In genomic region chr11:118437736-118438125, GRCh38 we compare ENCODE assay signal across 7 cellular contexts. TPM values are rescaled to one million over a fixed set of nuclear protein-coding genes. Genes with fewer than 3 reads are reported as not detected.
DNase-seq lines count a peak whose midpoint lies in the region; ATAC-seq and TF ChIP-seq lines count a peak whose summit lies in the region.

No MANE protein-coding gene starts in this region.

- H3K9me3 Mint-ChIP-seq in GM23338, result no peaks in the 10 kb centered on the region; the same call in 2 of the 3 replicates
- H3K9me3 Mint-ChIP-seq in activated naive CD4-positive, alpha-beta T cell treated with anti-CD3 and anti-CD28 coated beads, Interleukin-2, amount 50 U/mL, for 72 hours, result no peaks in the 10 kb centered on the region

- H3K9me2 ChIP-seq in GM23338 (ENCODE audit: insufficient read depth), result no peaks in the 10 kb centered on the region

- no peak for TF ChIP-seq POLR2A in sigmoid colon (IDR thresholded peaks at IDR 0.05)

- peak overlapping the region; percentile 97 for H3K4me3 Mint-ChIP-seq in GM23338

- H3K9me3 ChIP-seq in iPS DF 6.9 (ENCODE audit: control insufficient read depth, insufficient read depth, low read length) (no peaks in the 10 kb centered on the region), sigmoid colon (no peaks in the 10 kb centered on the region)

- H3K27me3 ChIP-seq in GM23338 (ENCODE audit: insufficient read depth), result peaks cover 14% of the 10 kb centered on the region
- no peaks in the 10 kb centered on the region for H3K27me3 ChIP-seq in iPS DF 6.9 (ENCODE audit: control insufficient read depth, insufficient read depth, low read length)
- H3K27me3 ChIP-seq in sigmoid colon, result no peaks in the 10 kb centered on the region

- peak overlapping the region; percentile 58; the same call in 1 of the 2 replicates for H3K27ac ChIP-seq in GM23338 (ENCODE audit: low read depth)
- H3K27ac ChIP-seq in iPS DF 6.9 (ENCODE audit: low read length), result no peak overlapping the region
- H3K27ac ChIP-seq in sigmoid colon, result peak overlapping the region; percentile 93 to 97 (median 95)

- DNase-seq in GM23338 (ENCODE audit: low spot score) (peak; percentile 67), NCI-H774 (lab: John Stamatoyannopoulos, UW) (peak; percentile 29), iPS DF 6.9 (ENCODE audit: low read depth, low spot score) (no peak), sigmoid colon (peak; percentile 67)
- peak in 1 of 2 donors; percentile 43 for DNase-seq in activated naive CD4-positive, alpha-beta T cell treated with anti-CD3 and anti-CD28 coated beads, Interleukin-2, amount 50 U/mL, for 72 hours (ENCODE audit: low spot score in 2 of 2)

- peaks cover 44% of the 10 kb centered on the region for H3K4me1 Mint-ChIP-seq in GM23338

- intact Hi-C loops in sigmoid colon (cut with DNase I), result loop anchor here (5.0 kb wide), 1 partner anchor 50 kb away; no protein-coding TSS in a partner anchor

- WGBS in iPS DF 6.9 (ENCODE audit: insufficient coverage, insufficient read length), result no CpG with 5 or more reads among the region's 5 CpGs
- 0 to 1% methylated on average over 5 of the region's 5 CpGs for whole genome bisulfite sequencing in sigmoid colon, 2 donors

- peaks cover 4% of the 10 kb centered on the region; the same call in 1 of the 2 replicates for H3K36me3 ChIP-seq in GM23338 (ENCODE audit: insufficient read depth)
- no peaks in the 10 kb centered on the region for H3K36me3 ChIP-seq in iPS DF 6.9 (ENCODE audit: control insufficient read depth, insufficient read depth, low read length)
- H3K36me3 ChIP-seq in sigmoid colon, result no peaks in the 10 kb centered on the region

- ATAC-seq in GM23338, result peak; percentile 2
- peak in 1 of 2 donors; percentile 15 for ATAC-seq in activated naive CD4-positive, alpha-beta T cell treated with anti-CD3 and anti-CD28 coated beads, Interleukin-2, amount 50 U/mL, for 72 hours
- no peak for ATAC-seq in GM19452 (IDR thresholded peaks at IDR 0.05; ENCODE audit: unreplicated experiment)
- no peak for ATAC-seq in HG03460 (IDR thresholded peaks at IDR 0.05; ENCODE audit: unreplicated experiment)

- H3K27me3 Mint-ChIP-seq in GM23338 (ENCODE audit: insufficient read depth, low read depth, poor library complexity), result peaks cover 14% of the 10 kb centered on the region

- peaks cover 61% of the 10 kb centered on the region for H3K79me2 ChIP-seq in GM23338 (replicated peaks; ENCODE audit: insufficient read depth)

- H3K4me3 ChIP-seq in GM23338 (peak overlapping the region; percentile 77), iPS DF 6.9 (ENCODE audit: low read length) (peak overlapping the region; percentile 99; the same call in 1 of the 2 replicates), sigmoid colon (peak overlapping the region; percentile 88 to 100 (median 98))

- no peak overlapping the region for H2AFZ ChIP-seq in GM23338

- H3K4me1 ChIP-seq in GM23338 (ENCODE audit: insufficient read depth) (peaks cover 49% of the 10 kb centered on the region), iPS DF 6.9 (ENCODE audit: control insufficient read depth, insufficient read depth, low read length) (no peaks in the 10 kb centered on the region), sigmoid colon (peaks cover 3 to 67% (median 53%) of the 10 kb centered on the region in 4 donors)

- H3K36me3 Mint-ChIP-seq in GM23338 (ENCODE audit: low read depth), result peaks cover 20% of the 10 kb centered on the region
- peaks cover 0 to 5% of the 10 kb centered on the region in 2 donors for H3K36me3 Mint-ChIP-seq in activated naive CD4-positive, alpha-beta T cell treated with anti-CD3 and anti-CD28 coated beads, Interleukin-2, amount 50 U/mL, for 72 hours

- peak overlapping the region; percentile 93 for H3K27ac Mint-ChIP-seq in GM23338
- H3K27ac Mint-ChIP-seq in activated naive CD4-positive, alpha-beta T cell treated with anti-CD3 and anti-CD28 coated beads, Interleukin-2, amount 50 U/mL, for 72 hours, result peak overlapping the region; percentile 90 to 96

- H4K20me1 ChIP-seq in GM23338 (replicated peaks; ENCODE audit: insufficient read depth), result peaks cover 52% of the 10 kb centered on the region

- TF ChIP-seq CTCF in GM23338 (conservative IDR thresholded peaks at IDR 0.05; ENCODE audit: low read depth in 2 of 2) (no peak), sigmoid colon (IDR thresholded peaks at IDR 0.05) (no peak)

- peak overlapping the region; percentile 96 for H3K4me2 ChIP-seq in GM23338

- no peak for TF ChIP-seq EP300 in sigmoid colon (IDR thresholded peaks at IDR 0.05)

- H3F3A ChIP-seq in GM23338 (replicated peaks; ENCODE audit: low read depth), result peaks cover 11% of the 10 kb centered on the region; the same call in 1 of the 2 replicates

TF ChIP-seq in GM23338, 12 proteins besides CTCF, POLR2A, EP300 and RAD21:
- no peak for TF ChIP-seq ZNF462 (CRISPR knock-in tag; IDR thresholded peaks at IDR 0.05)
- no peak for TF ChIP-seq JUNB (IDR thresholded peaks at IDR 0.05; ENCODE audit: unreplicated experiment)
- TF ChIP-seq STAT1 (IDR thresholded peaks at IDR 0.05; ENCODE audit: unreplicated experiment), result no peak
- TF ChIP-seq EZH2 (IDR thresholded peaks at IDR 0.05; ENCODE audit: low read depth, unreplicated experiment), result no peak
- no peak for TF ChIP-seq ZNF331 (CRISPR knock-in tag; IDR thresholded peaks at IDR 0.05; ENCODE audit: low read depth)
- TF ChIP-seq NANOG (IDR thresholded peaks at IDR 0.05; ENCODE audit: borderline replicate concordance), result no peak

RNA-seq across cellular contexts. Expression of gene KMT2A, which starts 1.4 kb away (rescaled TPM):
- total RNA-seq in GM23338 (2014; rRNA removed; shearing (Covaris generic)), result 66.6 and 72.2 TPM in 2 replicates
- polyA plus RNA-seq in GM23338 (2016; fragmentation: Nextera tagmentation; extraction: Ambion mirVana) (29.0 and 34.3 TPM in 2 replicates), sigmoid colon (10 to 100 TPM in 1 of 3 donors, 1 to 10 TPM in 2; 5.3 to 21.3 (median 5.4) TPM)
- 10 to 100 TPM; 71.4 to 99.3 TPM for total RNA-seq in activated naive CD4-positive, alpha-beta T cell treated with anti-CD3 and anti-CD28 coated beads, Interleukin-2, amount 50 U/mL, for 72 hours
- total RNA-seq in sigmoid colon, result 10 to 100 TPM; 42.9 to 93.9 (median 62.8) TPM

RNA-seq across cellular contexts. Expression of gene ATP5MG, which starts 36.3 kb away (rescaled TPM):
- total RNA-seq in GM23338 (2014; rRNA removed; shearing (Covaris generic)), result 41.7 and 50.1 TPM in 2 replicates
- polyA plus RNA-seq in GM23338 (2016; fragmentation: Nextera tagmentation; extraction: Ambion mirVana), result 987 and 1,075 TPM in 2 replicates
- 100 to 1,000 TPM; 231 to 249 TPM for total RNA-seq in activated naive CD4-positive, alpha-beta T cell treated with anti-CD3 and anti-CD28 coated beads, Interleukin-2, amount 50 U/mL, for 72 hours
- total RNA-seq in sigmoid colon, result 100 to 1,000 TPM in 2 of 4 donors, 10 to 100 TPM in 2; 54.7 to 141 (median 84.8) TPM
- polyA plus RNA-seq in sigmoid colon, result 100 to 1,000 TPM; 232 to 559 (median 315) TPM
